Comparison of ENCODE assay signal across 8 cellular contexts in genomic region chrX:49155243-49155899, GRCh38. TPM values are rescaled to one million over a fixed set of nuclear protein-coding genes. Genes with fewer than 3 reads are reported as not detected.
DNase-seq lines count a peak whose midpoint lies in the region; ATAC-seq and TF ChIP-seq lines count a peak whose summit lies in the region.

No MANE protein-coding gene starts in this region.

- H3K4me3 ChIP-seq in AG04449 (ENCODE audit: low read depth, low read length) (peak overlapping the region; percentile 43), fibroblast of lung (replicated peaks in 1 of 4; ENCODE audit: control extremely low read depth in 1 of 4, insufficient read depth in 1 of 4, low read depth in 3 of 4, low read length in 4 of 4) (peak overlapping the region; percentile 1 to 63 (median 40)), neural cell (ENCODE audit: low read length) (peak overlapping the region; percentile 63)

- no peaks in the 10 kb centered on the region for H3K9me3 Mint-ChIP-seq in activated CD4-positive, alpha-beta memory T cell treated with anti-CD3 and anti-CD28 coated beads for 36 hours

- H2AFZ ChIP-seq in fibroblast of lung (ENCODE audit: low read length): peak overlapping the region; percentile 51
- H2AFZ ChIP-seq in neural cell (ENCODE audit: low read depth, low read length): no peak overlapping the region

- H4K20me1 ChIP-seq in fibroblast of lung (ENCODE audit: control insufficient read depth, extremely low read depth, insufficient read depth, low read length) (no peaks in the 10 kb centered on the region), neural cell (ENCODE audit: insufficient read depth) (no peaks in the 10 kb centered on the region)

- H3K4me1 ChIP-seq in fibroblast of lung (ENCODE audit: control insufficient read depth, extremely low read depth, insufficient read depth, low read length): no peaks in the 10 kb centered on the region

- peak overlapping the region; percentile 85 for H3K27ac ChIP-seq in fibroblast of lung (ENCODE audit: insufficient read depth, low read length)
- H3K27ac ChIP-seq in neural cell (ENCODE audit: low read length): peak overlapping the region; percentile 77

- intact Hi-C loops in activated CD4-positive, alpha-beta memory T cell treated with anti-CD3 and anti-CD28 coated beads for 36 hours (cut with micrococcal nuclease): loop anchor here (5.0 kb wide), 2 partner anchors 33 to 53 kb away; partner anchors contain the start of gene GPKOW

- no peaks in the 10 kb centered on the region for H3K27me3 Mint-ChIP-seq in activated CD4-positive, alpha-beta memory T cell treated with anti-CD3 and anti-CD28 coated beads for 36 hours

- H3K9me3 ChIP-seq in fibroblast of lung (ENCODE audit: control insufficient read depth, insufficient read depth, low read depth, low read length) (no peaks in the 10 kb centered on the region), neural cell (ENCODE audit: low read length) (no peaks in the 10 kb centered on the region)

- TF ChIP-seq CTCF in AG04449 (IDR thresholded peaks at IDR 0.05; ENCODE audit: insufficient read depth, low read length, missing control alignments) (no peak), fibroblast of lung (conservative IDR thresholded peaks at IDR 0.05 in 1 of 2, IDR thresholded peaks at IDR 0.05 in 1 of 2; ENCODE audit: low read depth in 1 of 2, low read length in 2 of 2) (no peak), neural cell (IDR thresholded peaks at IDR 0.05; ENCODE audit: poor library complexity, severe bottlenecking) (no peak), GM10248 (IDR thresholded peaks at IDR 0.05; ENCODE audit: control extremely low read depth, extremely low read depth, low read depth, missing control alignments) (no peak)

- H3K27me3 ChIP-seq in fibroblast of lung (ENCODE audit: control insufficient read depth, insufficient read depth, low read length) (no peaks in the 10 kb centered on the region), neural cell (ENCODE audit: insufficient read depth, low read depth, low read length) (no peaks in the 10 kb centered on the region)

- ATAC-seq in GM18511 (IDR thresholded peaks at IDR 0.05; ENCODE audit: unreplicated experiment): peak; percentile 34

- H3K4me2 ChIP-seq in fibroblast of lung (ENCODE audit: extremely low read depth, insufficient read depth, low read length) (peak overlapping the region; percentile 78), neural cell (ENCODE audit: low read length) (no peak overlapping the region)

- no peaks in the 10 kb centered on the region for H3K36me3 Mint-ChIP-seq in activated CD4-positive, alpha-beta memory T cell treated with anti-CD3 and anti-CD28 coated beads for 36 hours

- peak overlapping the region; percentile 97 for H3K27ac Mint-ChIP-seq in activated CD4-positive, alpha-beta memory T cell treated with anti-CD3 and anti-CD28 coated beads for 36 hours

- no peaks in the 10 kb centered on the region for H3K79me2 ChIP-seq in fibroblast of lung (ENCODE audit: control insufficient read depth, insufficient read depth, low read length)
- no peaks in the 10 kb centered on the region for H3K79me2 ChIP-seq in neural cell (replicated peaks; ENCODE audit: insufficient read depth, low read length)

- H3K36me3 ChIP-seq in fibroblast of lung (ENCODE audit: control insufficient read depth, insufficient read depth, low read length) (no peaks in the 10 kb centered on the region), neural cell (ENCODE audit: insufficient read depth, low read length) (no peaks in the 10 kb centered on the region)

- CTCF ChIA-PET in AG04449 (lab: Yijun Ruan, JAX): interaction anchor here (0.6 to 2.5 kb wide), 21 partner anchors 10 to 322 kb away, joined by 3 to 34 read pairs (median 3); no protein-coding TSS in a partner anchor
- CTCF ChIA-PET in activated CD4-positive, alpha-beta memory T cell treated with anti-CD3 and anti-CD28 coated beads for 36 hours (lab: Charles Lee): interaction anchor here (0.5 to 1.7 kb wide), 23 partner anchors 8 to 1557 kb away, joined by 3 to 12 read pairs (median 3); partner anchors contain the start of gene PLP2
- CTCF ChIA-PET in GM10248 (lab: Yijun Ruan, JAX): interaction anchor here (0.6 to 3.3 kb wide), 22 partner anchors 9 to 549 kb away, joined by 3 to 28 read pairs (median 4); partner anchors contain the start of genes GRIPAP1, PLP2 and WDR45

- POLR2A ChIA-PET in AG04449 (lab: Yijun Ruan, JAX) (interaction anchor here (0.7 to 0.8 kb wide), 3 partner anchors 9 to 76 kb away, joined by 3 read pairs; partner anchors contain the start of gene WDR45), GM10248 (lab: Yijun Ruan, JAX) (interaction anchor here (0.5 kb wide), 1 partner anchor 81 kb away, joined by 3 read pairs; the partner anchor contains the start of gene PRAF2)
- POLR2A ChIA-PET in activated CD4-positive, alpha-beta memory T cell treated with anti-CD3 and anti-CD28 coated beads for 36 hours (lab: Charles Lee): interaction anchor here (0.7 to 1.1 kb wide), 3 partner anchors 11 to 38 kb away, joined by 3 to 4 read pairs (median 4); no protein-coding TSS in a partner anchor

- H3F3A ChIP-seq in neural cell (ENCODE audit: insufficient read depth, low read length, poor library complexity, severe bottlenecking): no peaks in the 10 kb centered on the region

- peaks cover 11% of the 10 kb centered on the region for H3K4me1 Mint-ChIP-seq in activated CD4-positive, alpha-beta memory T cell treated with anti-CD3 and anti-CD28 coated beads for 36 hours (ENCODE audit: low read depth)

- no peak for TF ChIP-seq RAD21 in neural cell (conservative IDR thresholded peaks at IDR 0.05)

- no peak for TF ChIP-seq EP300 in neural cell (conservative IDR thresholded peaks at IDR 0.05; ENCODE audit: poor library complexity, severe bottlenecking)

- H3K9ac ChIP-seq in fibroblast of lung (ENCODE audit: insufficient read depth, low read length) (peak overlapping the region; percentile 58), neural cell (ENCODE audit: low read length) (peak overlapping the region; percentile 72)

- DNase-seq in AG04449 (ENCODE audit: low read depth, low spot score) (no peak), NCI-H1436 treated with DMSO at 0.1 percent for 48 hours (lab: John Stamatoyannopoulos, UW) (peak; percentile 15), fibroblast of lung (ENCODE audit: low read depth in 2 of 2) (peak; percentile 72 to 82), GM10248 (ENCODE audit: extremely low spot score) (no peak), T1000 (lab: John Stamatoyannopoulos, UW) (no peak)
- DNase-seq in activated CD4-positive, alpha-beta memory T cell treated with anti-CD3 and anti-CD28 coated beads for 36 hours: peak; percentile 61

- peak overlapping the region; percentile 86 for H3K4me3 Mint-ChIP-seq in activated CD4-positive, alpha-beta memory T cell treated with anti-CD3 and anti-CD28 coated beads for 36 hours

- H3K9me2 ChIP-seq in neural cell (ENCODE audit: insufficient read depth, low read length): no peaks in the 10 kb centered on the region

TF ChIP-seq in neural cell, 6 proteins besides CTCF, POLR2A, EP300 and RAD21 (continues in another document):
- TF ChIP-seq POLR2AphosphoS5 (IDR thresholded peaks at IDR 0.05) (no peak), SMC3 (conservative IDR thresholded peaks at IDR 0.05; ENCODE audit: poor library complexity) (no peak), MXI1 (conservative IDR thresholded peaks at IDR 0.05; ENCODE audit: poor library complexity, severe bottlenecking) (no peak)

RNA-seq across cellular contexts. Expression of gene MAGIX, which starts 7.2 kb away (rescaled TPM):
- total RNA-seq in activated CD4-positive, alpha-beta memory T cell treated with anti-CD3 and anti-CD28 coated beads for 36 hours: 1 to 10 TPM in 1 of 2 experiments, under 1 TPM in 1; 0.87 to 1.0 TPM
- 1.0 and 1.7 TPM in 2 replicates for total RNA-seq in fibroblast of lung
- polyA plus RNA-seq in fibroblast of lung (0.34 and 0.40 TPM in 2 replicates), neural cell (4.2 and 12.2 TPM in 2 replicates)
- 0.66 and 0.88 TPM in 2 replicates for polyA plus RNA-seq in fibroblast of lung (2012)
- polyA minus RNA-seq in fibroblast of lung (ENCODE audit: low replicate concordance) (0.07 TPM in 1 of 2 replicates, not detected in the other), neural cell (0.97 and 2.2 TPM in 2 replicates)

RNA-seq across cellular contexts. Expression of gene PLP2, which starts 16.3 kb away (rescaled TPM):
- 100 to 1,000 TPM; 222 to 234 TPM for total RNA-seq in activated CD4-positive, alpha-beta memory T cell treated with anti-CD3 and anti-CD28 coated beads for 36 hours
- 10.5 and 23.3 TPM in 2 replicates for total RNA-seq in fibroblast of lung
- polyA plus RNA-seq in fibroblast of lung: 212 and 317 TPM in 2 replicates
- polyA plus RNA-seq in fibroblast of lung (2012): 208 and 292 TPM in 2 replicates
- polyA minus RNA-seq in fibroblast of lung (ENCODE audit: low replicate concordance): 354 and 470 TPM in 2 replicates
- not detected in 2 replicates for polyA plus RNA-seq in neural cell
- polyA minus RNA-seq in neural cell: not detected in 2 replicates

RNA-seq across cellular contexts. Expression of gene PRICKLE3, which starts 30.8 kb away (rescaled TPM):
- 10 to 100 TPM; 18.1 to 20.1 TPM for total RNA-seq in activated CD4-positive, alpha-beta memory T cell treated with anti-CD3 and anti-CD28 coated beads for 36 hours
- 4.6 and 7.4 TPM in 2 replicates for total RNA-seq in fibroblast of lung
- polyA plus RNA-seq in fibroblast of lung (2.7 and 3.5 TPM in 2 replicates), neural cell (0.45 TPM in 1 of 2 replicates, not detected in the other)
- 4.5 and 5.4 TPM in 2 replicates for polyA plus RNA-seq in fibroblast of lung (2012)
- polyA minus RNA-seq in fibroblast of lung (ENCODE audit: low replicate concordance) (7.0 and 8.0 TPM in 2 replicates), neural cell (not detected in 2 replicates)

RNA-seq across cellular contexts. Expression of gene GPKOW, which starts 31.8 kb away (rescaled TPM):
- 10 to 100 TPM; 22.0 to 22.6 TPM for total RNA-seq in activated CD4-positive, alpha-beta memory T cell treated with anti-CD3 and anti-CD28 coated beads for 36 hours
- total RNA-seq in fibroblast of lung: 15.7 and 19.8 TPM in 2 replicates
- polyA plus RNA-seq in fibroblast of lung: 20.2 and 21.0 TPM in 2 replicates
- 23.0 and 24.4 TPM in 2 replicates for polyA plus RNA-seq in fibroblast of lung (2012)
- 10.6 and 17.1 TPM in 2 replicates for polyA minus RNA-seq in fibroblast of lung (ENCODE audit: low replicate concordance)
- 22.9 and 27.3 TPM in 2 replicates for polyA plus RNA-seq in neural cell
- 20.9 and 24.7 TPM in 2 replicates for polyA minus RNA-seq in neural cell

RNA-seq across cellular contexts. Expression of gene SYP, which starts 44.6 kb away (rescaled TPM):
- total RNA-seq in activated CD4-positive, alpha-beta memory T cell treated with anti-CD3 and anti-CD28 coated beads for 36 hours: 1 to 10 TPM; 5.3 to 5.4 TPM
- 0.17 and 0.26 TPM in 2 replicates for total RNA-seq in fibroblast of lung
- 0.08 and 0.15 TPM in 2 replicates for polyA plus RNA-seq in fibroblast of lung
- 0.31 and 0.40 TPM in 2 replicates for polyA plus RNA-seq in fibroblast of lung (2012)
- not detected in 2 replicates for polyA minus RNA-seq in fibroblast of lung (ENCODE audit: low replicate concordance)
- polyA plus RNA-seq in neural cell: 240 and 281 TPM in 2 replicates
- 149 and 163 TPM in 2 replicates for polyA minus RNA-seq in neural cell

Comparison
In these comparisons a context has a peak if more than half of its experiments do, and no peak if none do; other contexts are left out.
1. DNase-seq: peak in NCI-H1436 treated with DMSO at 0.1 percent for 48 hours (single experiment), activated CD4-positive, alpha-beta memory T cell treated with anti-CD3 and anti-CD28 coated beads for 36 hours (single experiment) and fibroblast of lung (2 of 2); none in AG04449 (single experiment), GM10248 (single experiment) and T1000 (single experiment).
2. Peak in every context shown above with its lines, with median percentiles within 50 percentile points of each other: H3K4me3 ChIP-seq.